Comparison of ENCODE assay signal across 2 cellular contexts in the genomic region with DNA sequence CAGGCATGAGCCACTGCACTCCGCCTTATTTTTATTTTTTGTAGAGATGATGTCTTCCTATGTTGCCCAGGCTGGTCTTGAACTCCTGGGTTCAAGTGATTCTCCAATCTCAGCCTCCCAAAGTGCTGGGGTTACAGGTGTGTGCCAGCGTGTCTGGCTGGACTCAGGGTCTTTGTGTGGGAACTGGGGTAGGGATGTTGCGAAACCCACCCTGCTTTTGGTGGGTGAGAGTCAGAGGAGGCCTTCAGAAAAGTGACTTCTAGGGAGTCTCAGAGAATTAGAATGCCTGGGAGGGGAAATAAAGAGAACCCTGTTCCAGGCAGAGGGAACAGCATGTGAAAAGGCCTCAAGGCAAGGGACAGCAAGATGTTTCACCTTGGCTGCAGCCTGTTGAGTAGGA.
TF ChIP-seq lines count a peak whose summit lies in the region.

No MANE protein-coding gene starts in this region.

TF ChIP-seq in Ishikawa, 13 proteins besides CTCF, POLR2A, EP300 and RAD21:
- no peak for TF ChIP-seq ZBTB7A (IDR thresholded peaks at IDR 0.05; ENCODE audit: low read depth)
- 0 out of 2 replicates have a peak, but pooled peaks have one; percentile 6 for TF ChIP-seq CEBPB (IDR thresholded peaks at IDR 0.05)

TF ChIP-seq in SK-N-SH, 30 proteins besides CTCF, POLR2A, EP300 and RAD21 (continued from another document):
- TF ChIP-seq, protein P1, sequence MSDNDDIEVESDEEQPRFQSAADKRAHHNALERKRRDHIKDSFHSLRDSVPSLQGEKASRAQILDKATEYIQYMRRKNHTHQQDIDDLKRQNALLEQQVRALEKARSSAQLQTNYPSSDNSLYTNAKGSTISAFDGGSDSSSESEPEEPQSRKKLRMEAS (IDR thresholded peaks at IDR 0.05; ENCODE audit: low read depth), result no peak
- TF ChIP-seq ELF1 (IDR thresholded peaks at IDR 0.05) (no peak), SIN3A (IDR thresholded peaks at IDR 0.05; ENCODE audit: borderline replicate concordance, low read depth, low read length) (no peak), RFX5 (IDR thresholded peaks at IDR 0.05; ENCODE audit: low read length) (no peak), RCOR1 (IDR thresholded peaks at IDR 0.05; ENCODE audit: low read length) (no peak), GATA2 (CRISPR knock-in tag; IDR thresholded peaks at IDR 0.05) (no peak), CHD2 (IDR thresholded peaks at IDR 0.05; ENCODE audit: low read length, partially characterized antibody) (no peak), FOXJ3 (CRISPR knock-in tag; IDR thresholded peaks at IDR 0.05) (no peak), RXRA (IDR thresholded peaks at IDR 0.05; ENCODE audit: borderline replicate concordance, low read depth) (no peak), YY1 (IDR thresholded peaks at IDR 0.05; ENCODE audit: low read depth) (no peak), NRF1 (IDR thresholded peaks at IDR 0.05; ENCODE audit: low read depth, low read length) (no peak), FOSL2 (IDR thresholded peaks at IDR 0.05; ENCODE audit: borderline replicate concordance, low read depth) (no peak)
- TF ChIP-seq, protein P2, sequence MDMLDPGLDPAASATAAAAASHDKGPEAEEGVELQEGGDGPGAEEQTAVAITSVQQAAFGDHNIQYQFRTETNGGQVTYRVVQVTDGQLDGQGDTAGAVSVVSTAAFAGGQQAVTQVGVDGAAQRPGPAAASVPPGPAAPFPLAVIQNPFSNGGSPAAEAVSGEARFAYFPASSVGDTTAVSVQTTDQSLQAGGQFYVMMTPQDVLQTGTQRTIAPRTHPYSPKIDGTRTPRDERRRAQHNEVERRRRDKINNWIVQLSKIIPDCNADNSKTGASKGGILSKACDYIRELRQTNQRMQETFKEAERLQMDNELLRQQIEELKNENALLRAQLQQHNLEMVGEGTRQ (IDR thresholded peaks at IDR 0.05; ENCODE audit: borderline replicate concordance, low read depth, low read length), result no peak
- TF ChIP-seq, protein P3, sequence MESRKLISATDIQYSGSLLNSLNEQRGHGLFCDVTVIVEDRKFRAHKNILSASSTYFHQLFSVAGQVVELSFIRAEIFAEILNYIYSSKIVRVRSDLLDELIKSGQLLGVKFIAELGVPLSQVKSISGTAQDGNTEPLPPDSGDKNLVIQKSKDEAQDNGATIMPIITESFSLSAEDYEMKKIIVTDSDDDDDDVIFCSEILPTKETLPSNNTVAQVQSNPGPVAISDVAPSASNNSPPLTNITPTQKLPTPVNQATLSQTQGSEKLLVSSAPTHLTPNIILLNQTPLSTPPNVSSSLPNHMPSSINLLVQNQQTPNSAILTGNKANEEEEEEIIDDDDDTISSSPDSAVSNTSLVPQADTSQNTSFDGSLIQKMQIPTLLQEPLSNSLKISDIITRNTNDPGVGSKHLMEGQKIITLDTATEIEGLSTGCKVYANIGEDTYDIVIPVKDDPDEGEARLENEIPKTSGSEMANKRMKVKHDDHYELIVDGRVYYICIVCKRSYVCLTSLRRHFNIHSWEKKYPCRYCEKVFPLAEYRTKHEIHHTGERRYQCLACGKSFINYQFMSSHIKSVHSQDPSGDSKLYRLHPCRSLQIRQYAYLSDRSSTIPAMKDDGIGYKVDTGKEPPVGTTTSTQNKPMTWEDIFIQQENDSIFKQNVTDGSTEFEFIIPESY (IDR thresholded peaks at IDR 0.05; ENCODE audit: borderline replicate concordance, low read depth), result no peak
